ENCODE assay signal across 1 cellular context in the genomic region with DNA sequence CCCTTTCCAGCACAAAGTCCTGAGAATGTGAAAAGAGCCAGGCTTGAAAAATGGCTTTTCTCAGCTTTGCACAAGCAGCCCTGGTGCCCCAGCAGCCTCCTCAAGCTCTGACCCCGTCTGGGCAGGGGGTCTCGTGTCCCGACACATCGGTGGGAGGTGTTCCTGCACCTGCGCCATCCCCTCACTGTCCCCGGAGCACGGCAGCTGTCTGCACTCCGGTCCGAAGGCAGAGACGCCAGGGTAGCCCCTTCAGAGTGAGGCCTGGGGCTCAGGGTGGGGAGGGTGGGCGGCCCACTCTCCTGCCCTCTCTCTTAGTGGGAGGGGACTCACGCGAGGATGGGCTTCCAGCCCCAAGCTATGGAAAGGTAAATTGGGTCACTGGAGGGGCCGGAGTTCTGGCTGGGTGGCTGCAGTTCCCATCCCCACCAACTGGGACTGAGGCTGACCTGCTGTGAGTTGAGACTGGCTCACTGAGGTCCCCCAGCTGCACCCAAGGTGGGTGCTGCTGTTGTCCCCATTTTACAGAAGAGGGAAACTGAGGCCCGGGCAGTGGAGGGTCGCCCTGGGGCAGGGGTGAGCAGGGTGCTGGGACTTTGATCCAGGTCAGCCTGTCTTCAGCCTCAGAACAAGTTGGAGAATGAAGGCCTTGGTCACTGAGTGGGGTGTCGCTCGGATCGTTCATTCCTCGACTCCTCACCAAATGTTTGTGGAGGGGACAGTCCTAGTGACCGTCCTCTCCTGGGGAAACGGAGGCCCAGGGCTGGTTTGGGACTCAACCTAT.
TF ChIP-seq lines count a peak whose summit lies in the region.

No MANE protein-coding gene starts in this region.

TF ChIP-seq in A549, 52 proteins besides CTCF, POLR2A, EP300 and RAD21 (continued from another document):
- TF ChIP-seq, protein P1, sequence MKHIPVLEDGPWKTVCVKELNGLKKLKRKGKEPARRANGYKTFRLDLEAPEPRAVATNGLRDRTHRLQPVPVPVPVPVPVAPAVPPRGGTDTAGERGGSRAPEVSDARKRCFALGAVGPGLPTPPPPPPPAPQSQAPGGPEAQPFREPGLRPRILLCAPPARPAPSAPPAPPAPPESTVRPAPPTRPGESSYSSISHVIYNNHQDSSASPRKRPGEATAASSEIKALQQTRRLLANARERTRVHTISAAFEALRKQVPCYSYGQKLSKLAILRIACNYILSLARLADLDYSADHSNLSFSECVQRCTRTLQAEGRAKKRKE (CRISPR knock-in tag; IDR thresholded peaks at IDR 0.05; ENCODE audit: low read depth) = no peak
- TF ChIP-seq BHLHE40 (IDR thresholded peaks at IDR 0.05; ENCODE audit: low read depth, low read length) (no peak), E2F6 (IDR thresholded peaks at IDR 0.05; ENCODE audit: borderline replicate concordance, low read depth) (no peak), JUNB (IDR thresholded peaks at IDR 0.05) (no peak), POLR2AphosphoS2 (conservative IDR thresholded peaks at IDR 0.05; ENCODE audit: low read length) (no peak), RARB (CRISPR knock-in tag; IDR thresholded peaks at IDR 0.05) (no peak), GATA3 (IDR thresholded peaks at IDR 0.05; ENCODE audit: borderline replicate concordance) (no peak), BCL3 (IDR thresholded peaks at IDR 0.05) (no peak), MYC (IDR thresholded peaks at IDR 0.05; ENCODE audit: borderline replicate concordance, low read length) (no peak), RFX5 (IDR thresholded peaks at IDR 0.05) (no peak), FOSB (CRISPR knock-in tag; IDR thresholded peaks at IDR 0.05) (no peak), NFE2L2 (conservative IDR thresholded peaks at IDR 0.05; ENCODE audit: low read length) (no peak)
- TF ChIP-seq, protein P2, sequence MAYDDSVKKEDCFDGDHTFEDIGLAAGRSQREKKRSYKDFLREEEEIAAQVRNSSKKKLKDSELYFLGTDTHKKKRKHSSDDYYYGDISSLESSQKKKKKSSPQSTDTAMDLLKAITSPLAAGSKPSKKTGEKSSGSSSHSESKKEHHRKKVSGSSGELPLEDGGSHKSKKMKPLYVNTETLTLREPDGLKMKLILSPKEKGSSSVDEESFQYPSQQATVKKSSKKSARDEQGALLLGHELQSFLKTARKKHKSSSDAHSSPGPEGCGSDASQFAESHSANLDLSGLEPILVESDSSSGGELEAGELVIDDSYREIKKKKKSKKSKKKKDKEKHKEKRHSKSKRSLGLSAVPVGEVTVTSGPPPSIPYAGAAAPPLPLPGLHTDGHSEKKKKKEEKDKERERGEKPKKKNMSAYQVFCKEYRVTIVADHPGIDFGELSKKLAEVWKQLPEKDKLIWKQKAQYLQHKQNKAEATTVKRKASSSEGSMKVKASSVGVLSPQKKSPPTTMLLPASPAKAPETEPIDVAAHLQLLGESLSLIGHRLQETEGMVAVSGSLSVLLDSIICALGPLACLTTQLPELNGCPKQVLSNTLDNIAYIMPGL (CRISPR knock-in tag; IDR thresholded peaks at IDR 0.05; ENCODE audit: borderline replicate concordance) = no peak
- TF ChIP-seq, protein P3, sequence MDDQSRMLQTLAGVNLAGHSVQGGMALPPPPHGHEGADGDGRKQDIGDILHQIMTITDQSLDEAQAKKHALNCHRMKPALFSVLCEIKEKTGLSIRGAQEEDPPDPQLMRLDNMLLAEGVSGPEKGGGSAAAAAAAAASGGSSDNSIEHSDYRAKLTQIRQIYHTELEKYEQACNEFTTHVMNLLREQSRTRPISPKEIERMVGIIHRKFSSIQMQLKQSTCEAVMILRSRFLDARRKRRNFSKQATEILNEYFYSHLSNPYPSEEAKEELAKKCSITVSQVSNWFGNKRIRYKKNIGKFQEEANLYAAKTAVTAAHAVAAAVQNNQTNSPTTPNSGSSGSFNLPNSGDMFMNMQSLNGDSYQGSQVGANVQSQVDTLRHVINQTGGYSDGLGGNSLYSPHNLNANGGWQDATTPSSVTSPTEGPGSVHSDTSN (IDR thresholded peaks at IDR 0.05) = no peak
